ENCODE assay signal across 9 cellular contexts in the genomic region with DNA sequence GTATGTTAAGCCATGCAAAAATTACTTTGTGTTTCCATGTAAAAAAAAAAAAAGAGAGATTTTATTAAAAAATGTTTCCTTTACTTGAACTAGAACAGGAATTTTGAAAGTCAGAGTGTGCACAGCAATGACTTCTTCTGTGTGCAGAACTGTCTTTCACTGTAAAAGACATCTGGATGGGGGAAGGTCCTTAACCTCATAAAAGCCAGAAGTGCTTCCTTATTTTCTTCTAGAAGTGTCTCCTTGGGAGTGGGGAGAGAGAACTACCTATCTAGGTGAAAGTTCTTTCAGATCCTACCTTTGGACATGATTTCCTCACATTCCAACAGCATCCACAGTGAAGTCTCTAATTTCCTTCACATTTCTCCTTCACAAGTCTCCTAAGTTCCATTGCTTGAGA.
"Had no signal": no experiment of that assay in that cellular context is flagged by ENCODE, and none has a peak within 500 bp of the region (broad histone marks: within the 10 kb centered on the region; RNA-seq: fewer than 3 reads in every experiment).

No MANE protein-coding gene starts in this region.

- H3K4me3 Mint-ChIP-seq: GM23338, H9, HFFc6 had no signal

- H3K4me3 ChIP-seq: GM23248, GM23338, HAP-1 had no signal

- H3K9me3 Mint-ChIP-seq: GM23338, H9 had no signal

- H3K36me3 ChIP-seq: HAP-1 had no signal

- H3K27ac Mint-ChIP-seq: GM23338, H9, HFFc6 had no signal

- DNase-seq: GM23248, GOT3, H7, H9, HCEC 1CT, HFFc6 had no signal

- H3K9me3 ChIP-seq: HAP-1 had no signal

- H3K4me1 ChIP-seq: HAP-1 had no signal

- ATAC-seq: GM23338, HCT116 had no signal
